8 cellular contexts compared by ENCODE assay signal in genomic region chr4:121823505-121824170, GRCh38. TPM values are rescaled to one million over a fixed set of nuclear protein-coding genes. Genes with fewer than 3 reads are reported as not detected.
DNase-seq lines count a peak whose midpoint lies in the region; TF ChIP-seq lines count a peak whose summit lies in the region.

TSS of gene CCNA2 (minus strand) at chr4:121823883. CDS start at chr4:121823628, 255 bp downstream.

- H3K4me3 Mint-ChIP-seq in nephron: peak within 1 kb of the TSS; percentile 86 to 94 (median 89)
- peak within 1 kb of the TSS; percentile 98 for H3K4me3 Mint-ChIP-seq in stimulated activated naive CD8-positive, alpha-beta T cell treated with anti-CD3 and anti-CD28 coated beads, Interleukin-15, Interleukin-2, amounts not matched to agents 100 ng/mL and 50 ng/mL, for 24 hours

- H3K4me3 ChIP-seq in H7 (ENCODE audit: insufficient read depth, low read depth, low read length): peak within 1 kb of the TSS; percentile 99
- H3K4me3 ChIP-seq in fibroblast of the aortic adventitia (ENCODE audit: low read depth, low read length): peak within 1 kb of the TSS; percentile 86

- peaks cover 17% of the 10 kb centered on the region for H3K36me3 ChIP-seq in H7 (replicated peaks; ENCODE audit: control insufficient read depth, insufficient read depth, low read length)

- peaks cover 12% of the 10 kb centered on the region for H3K36me3 Mint-ChIP-seq in nephron (ENCODE audit: low read depth)
- H3K36me3 Mint-ChIP-seq in stimulated activated naive CD8-positive, alpha-beta T cell treated with anti-CD3 and anti-CD28 coated beads, Interleukin-15, Interleukin-2, amounts not matched to agents 100 ng/mL and 50 ng/mL, for 24 hours (ENCODE audit: low read depth): peaks cover 39% of the 10 kb centered on the region

- TF ChIP-seq CTCF in fibroblast of the aortic adventitia (IDR thresholded peaks at IDR 0.05; ENCODE audit: insufficient read depth, low read length): peak; percentile 14
- TF ChIP-seq CTCF in nephron (IDR thresholded peaks at IDR 0.05; ENCODE audit: unreplicated experiment in 3 of 3): no peak

- no peaks in the 10 kb centered on the region for H3K27me3 ChIP-seq in H7 (ENCODE audit: control insufficient read depth, insufficient read depth, low read length)

- H3K4me1 Mint-ChIP-seq in nephron: peaks cover 22% of the 10 kb centered on the region
- H3K4me1 Mint-ChIP-seq in stimulated activated naive CD8-positive, alpha-beta T cell treated with anti-CD3 and anti-CD28 coated beads, Interleukin-15, Interleukin-2, amounts not matched to agents 100 ng/mL and 50 ng/mL, for 24 hours (ENCODE audit: low read depth): peaks cover 31% of the 10 kb centered on the region

- H3K27ac Mint-ChIP-seq in nephron: peak within 1 kb of the TSS; percentile 72 to 92 (median 84)
- peak within 1 kb of the TSS; percentile 87 for H3K27ac Mint-ChIP-seq in stimulated activated naive CD8-positive, alpha-beta T cell treated with anti-CD3 and anti-CD28 coated beads, Interleukin-15, Interleukin-2, amounts not matched to agents 100 ng/mL and 50 ng/mL, for 24 hours

- H3K27me3 Mint-ChIP-seq in nephron (ENCODE audit: low read depth): no peaks in the 10 kb centered on the region
- H3K27me3 Mint-ChIP-seq in stimulated activated naive CD8-positive, alpha-beta T cell treated with anti-CD3 and anti-CD28 coated beads, Interleukin-15, Interleukin-2, amounts not matched to agents 100 ng/mL and 50 ng/mL, for 24 hours: no peaks in the 10 kb centered on the region

- DNase-seq in ELF-1 (ENCODE audit: low read depth, low spot score): peak; percentile 98
- peak; percentile 91 for DNase-seq in H7
- DNase-seq in M059J (ENCODE audit: low read depth): peak; percentile 95
- peak; percentile 94 to 96 for DNase-seq in SHP77 (lab: John Stamatoyannopoulos, UW)
- DNase-seq in activated effector memory CD4-positive, alpha-beta T cell treated with Interleukin-2 at 50 U/mL for 16 hours: peak; percentile 93
- peak; percentile 96 for DNase-seq in fibroblast of the aortic adventitia (ENCODE audit: low read depth)

- no peaks in the 10 kb centered on the region for H3K9me3 Mint-ChIP-seq in nephron
- no peaks in the 10 kb centered on the region for H3K9me3 Mint-ChIP-seq in stimulated activated naive CD8-positive, alpha-beta T cell treated with anti-CD3 and anti-CD28 coated beads, Interleukin-15, Interleukin-2, amounts not matched to agents 100 ng/mL and 50 ng/mL, for 24 hours

RNA-seq across cellular contexts. Expression of gene CCNA2, which starts in this region (rescaled TPM):
- 171 and 186 TPM in 2 replicates for total RNA-seq in H7 (2014; rRNA removed; shearing (Covaris generic))
- total RNA-seq in M059J (2014; rRNA removed; shearing (Covaris generic)): 92.6 and 118 TPM in 2 replicates
- total RNA-seq in fibroblast of the aortic adventitia (ENCODE audit: low replicate concordance): 3.8 and 63.9 TPM in 2 replicates

Comparison
In these comparisons a context has a peak if more than half of its experiments do, and no peak if none do; other contexts are left out.
1. Peak in every context shown above with its lines: DNase-seq and H3K4me3 ChIP-seq.